8 cellular contexts compared by ENCODE assay signal in genomic region chr4:37686373-37687174, GRCh38. TPM values are rescaled to one million over a fixed set of nuclear protein-coding genes. Genes with fewer than 3 reads are reported as not detected.
DNase-seq lines count a peak whose midpoint lies in the region; ATAC-seq and TF ChIP-seq lines count a peak whose summit lies in the region.

TSS of gene RELL1 (minus strand) at chr4:37686376. CDS start at chr4:37686287, 89 bp downstream.

- H3K4me3 ChIP-seq in ascending aorta (peak within 1 kb of the TSS; percentile 97 to 100), prostate gland (peak within 1 kb of the TSS; percentile 89 to 93)

- ATAC-seq in GM18499 (IDR thresholded peaks at IDR 0.05; ENCODE audit: insufficient read depth, unreplicated experiment) (peak; percentile 79), HG02973 (IDR thresholded peaks at IDR 0.05; ENCODE audit: unreplicated experiment) (peak; percentile 73), left ventricle myocardium superior (peak; percentile 94)

- peak; percentile 26 for TF ChIP-seq POLR2A in prostate gland (IDR thresholded peaks at IDR 0.05)

- H3K9me3 ChIP-seq in ascending aorta (no peaks in the 10 kb centered on the region), prostate gland (no peaks in the 10 kb centered on the region)

- no peaks in the 10 kb centered on the region for H3K36me3 ChIP-seq in ascending aorta
- H3K36me3 ChIP-seq in prostate gland, result no peaks in the 10 kb centered on the region

- peaks cover 6 to 7% of the 10 kb centered on the region in 2 donors for H3K4me1 ChIP-seq in ascending aorta
- H3K4me1 ChIP-seq in prostate gland (replicated peaks), result no peaks in the 10 kb centered on the region

- H3K27ac ChIP-seq in ascending aorta (peak within 1 kb of the TSS; percentile 96 to 99), prostate gland (peak within 1 kb of the TSS; percentile 90 to 92)

- intact Hi-C loops in ascending aorta (cut with DNase I), result loop anchor here (2.0 to 10.0 kb wide), 8 partner anchors 20 to 1771 kb away; partner anchors contain the start of genes KLF3, LIAS, PGM2 and RPL9
- intact Hi-C loops in left ventricle myocardium superior (cut with micrococcal nuclease), result no loop called here
- intact Hi-C loops in prostate gland (cut with DNase I), result loop anchor here (5.0 to 10.0 kb wide), 3 partner anchors 54 to 291 kb away; no protein-coding TSS in a partner anchor

- TF ChIP-seq CTCF in ascending aorta (IDR thresholded peaks at IDR 0.05) (no peak), prostate gland (IDR thresholded peaks at IDR 0.05) (peak in 1 of 4 experiments; percentile 12)

- DNase-seq in NCI-H1930 (lab: John Stamatoyannopoulos, UW) (peak; percentile 82 to 92), T-helper 22 cell (ENCODE audit: low read depth) (peak; percentile 96), ascending aorta (ENCODE audit: low spot score in 2 of 2) (peak; percentile 98 to 100), left ventricle myocardium superior (peak; percentile 99), prostate gland (ENCODE audit: low spot score) (peak; percentile 100), ureter (ENCODE audit: low spot score) (peak; percentile 100)

- WGBS in prostate gland, result under 1% methylated on average over 58 of the region's 58 CpGs

- H3K27me3 ChIP-seq in ascending aorta (no peaks in the 10 kb centered on the region), prostate gland (replicated peaks; ENCODE audit: insufficient read depth) (no peaks in the 10 kb centered on the region)

RNA-seq across cellular contexts. Expression of gene RELL1, which starts in this region (rescaled TPM):
- 61.5 TPM for total RNA-seq in ascending aorta
- 21.9 TPM for total RNA-seq in left ventricle myocardium superior
- 10 to 100 TPM; 18.9 to 26.2 TPM for total RNA-seq in prostate gland
- total RNA-seq in ureter, result 23.4 TPM

Comparison
In these comparisons a context has a peak if more than half of its experiments do, and no peak if none do; other contexts are left out.
1. Peak in every context shown above with its lines: DNase-seq, ATAC-seq, H3K4me3 ChIP-seq and H3K27ac ChIP-seq.